Comparison of ENCODE assay signal across 1 cellular context in genomic region chr17:63946440-63947363, GRCh38.
A peak's percentile ranks its signal among the peaks of the same experiment; 100 is the strongest.
TF ChIP-seq lines count a peak whose summit lies in the region.

No MANE protein-coding gene starts in this region.

TF ChIP-seq in GM12878, 131 proteins besides CTCF, POLR2A, EP300 and RAD21:
- TF ChIP-seq BHLHE40 (IDR thresholded peaks at IDR 0.05; ENCODE audit: borderline replicate concordance in 1 of 2, low read depth in 2 of 2, low read length in 1 of 2) = peak in 1 of 2 experiments; percentile 17; a peak in 1 of 4 replicates
- no peak for TF ChIP-seq SUZ12 (IDR thresholded peaks at IDR 0.05; ENCODE audit: unreplicated experiment)
- TF ChIP-seq SP1 (IDR thresholded peaks at IDR 0.05; ENCODE audit: low read depth, low read length) = no peak
- TF ChIP-seq, protein P1, sequence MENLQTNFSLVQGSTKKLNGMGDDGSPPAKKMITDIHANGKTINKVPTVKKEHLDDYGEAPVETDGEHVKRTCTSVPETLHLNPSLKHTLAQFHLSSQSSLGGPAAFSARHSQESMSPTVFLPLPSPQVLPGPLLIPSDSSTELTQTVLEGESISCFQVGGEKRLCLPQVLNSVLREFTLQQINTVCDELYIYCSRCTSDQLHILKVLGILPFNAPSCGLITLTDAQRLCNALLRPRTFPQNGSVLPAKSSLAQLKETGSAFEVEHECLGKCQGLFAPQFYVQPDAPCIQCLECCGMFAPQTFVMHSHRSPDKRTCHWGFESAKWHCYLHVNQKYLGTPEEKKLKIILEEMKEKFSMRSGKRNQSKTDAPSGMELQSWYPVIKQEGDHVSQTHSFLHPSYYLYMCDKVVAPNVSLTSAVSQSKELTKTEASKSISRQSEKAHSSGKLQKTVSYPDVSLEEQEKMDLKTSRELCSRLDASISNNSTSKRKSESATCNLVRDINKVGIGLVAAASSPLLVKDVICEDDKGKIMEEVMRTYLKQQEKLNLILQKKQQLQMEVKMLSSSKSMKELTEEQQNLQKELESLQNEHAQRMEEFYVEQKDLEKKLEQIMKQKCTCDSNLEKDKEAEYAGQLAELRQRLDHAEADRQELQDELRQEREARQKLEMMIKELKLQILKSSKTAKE (IDR thresholded peaks at IDR 0.05; ENCODE audit: low read depth, poor library complexity, severe bottlenecking) = peak; percentile 27
- TF ChIP-seq HDGF (IDR thresholded peaks at IDR 0.05) = peak; percentile 69
- TF ChIP-seq CREB1 (IDR thresholded peaks at IDR 0.05; ENCODE audit: low read depth) = 0 out of 2 replicates have a peak, but pooled peaks have one; percentile 27
- TF ChIP-seq MTA2 (IDR thresholded peaks at IDR 0.05; ENCODE audit: low read depth) = peak; percentile 61; the same call in 1 of the 2 replicates
- TF ChIP-seq ATF7 (IDR thresholded peaks at IDR 0.05; ENCODE audit: low read depth) = peak; percentile 21; the same call in 1 of the 2 replicates
- TF ChIP-seq NFXL1 (IDR thresholded peaks at IDR 0.05; ENCODE audit: borderline replicate concordance) = peak; percentile 51; the same call in 1 of the 2 replicates
- no peak for TF ChIP-seq ZZZ3 (IDR thresholded peaks at IDR 0.05; ENCODE audit: control insufficient read depth, insufficient read length, low read depth)
- no peak for TF ChIP-seq BCL3 (IDR thresholded peaks at IDR 0.05; ENCODE audit: borderline replicate concordance, insufficient read depth, low read depth, low read length, poor library complexity, severe bottlenecking)
- peak; percentile 52; the same call in 1 of the 2 replicates for TF ChIP-seq YY1 (IDR thresholded peaks at IDR 0.05; ENCODE audit: low read depth, low read length)
- no peak for TF ChIP-seq ZBED1 (IDR thresholded peaks at IDR 0.05; ENCODE audit: borderline replicate concordance)
- TF ChIP-seq NR2F1 (conservative IDR thresholded peaks at IDR 0.05) = peak; percentile 82
- no peak for TF ChIP-seq ZNF622 (IDR thresholded peaks at IDR 0.05)
- no peak for TF ChIP-seq MTA3 (IDR thresholded peaks at IDR 0.05; ENCODE audit: borderline replicate concordance, low read length)
- TF ChIP-seq GATAD2B (conservative IDR thresholded peaks at IDR 0.05; ENCODE audit: low read depth) = peak; percentile 72
- 0 out of 2 replicates have a peak, but pooled peaks have one; percentile 19 for TF ChIP-seq RELB (IDR thresholded peaks at IDR 0.05; ENCODE audit: low read depth)
- TF ChIP-seq MEF2B (IDR thresholded peaks at IDR 0.05; ENCODE audit: partially characterized antibody, poor library complexity, severe bottlenecking) = peak; percentile 75
- peak; percentile 84 for TF ChIP-seq PAX5 (IDR thresholded peaks at IDR 0.05; ENCODE audit: borderline replicate concordance, low read depth, low read length)
- peak; percentile 66 for TF ChIP-seq SMARCA5 (IDR thresholded peaks at IDR 0.05)
- peak; percentile 24; the same call in 1 of the 2 replicates for TF ChIP-seq FOXK2 (IDR thresholded peaks at IDR 0.05)
- no peak for TF ChIP-seq KAT2A (conservative IDR thresholded peaks at IDR 0.05; ENCODE audit: control insufficient read depth, low read depth, low read length)
- TF ChIP-seq SPI1 (IDR thresholded peaks at IDR 0.05; ENCODE audit: borderline replicate concordance, insufficient read depth, low read depth, low read length) = peak; percentile 60; the same call in 1 of the 2 replicates
- peak; percentile 26 to 37; a peak in 1 of 4 replicates for TF ChIP-seq IKZF2 (IDR thresholded peaks at IDR 0.05)
- TF ChIP-seq TBL1XR1 (IDR thresholded peaks at IDR 0.05; ENCODE audit: low read depth, low read length) = peak; percentile 6; the same call in 1 of the 2 replicates
- no peak; the same call in 1 of the 2 replicates for TF ChIP-seq IKZF1 (conservative IDR thresholded peaks at IDR 0.05)
- TF ChIP-seq, protein P2, sequence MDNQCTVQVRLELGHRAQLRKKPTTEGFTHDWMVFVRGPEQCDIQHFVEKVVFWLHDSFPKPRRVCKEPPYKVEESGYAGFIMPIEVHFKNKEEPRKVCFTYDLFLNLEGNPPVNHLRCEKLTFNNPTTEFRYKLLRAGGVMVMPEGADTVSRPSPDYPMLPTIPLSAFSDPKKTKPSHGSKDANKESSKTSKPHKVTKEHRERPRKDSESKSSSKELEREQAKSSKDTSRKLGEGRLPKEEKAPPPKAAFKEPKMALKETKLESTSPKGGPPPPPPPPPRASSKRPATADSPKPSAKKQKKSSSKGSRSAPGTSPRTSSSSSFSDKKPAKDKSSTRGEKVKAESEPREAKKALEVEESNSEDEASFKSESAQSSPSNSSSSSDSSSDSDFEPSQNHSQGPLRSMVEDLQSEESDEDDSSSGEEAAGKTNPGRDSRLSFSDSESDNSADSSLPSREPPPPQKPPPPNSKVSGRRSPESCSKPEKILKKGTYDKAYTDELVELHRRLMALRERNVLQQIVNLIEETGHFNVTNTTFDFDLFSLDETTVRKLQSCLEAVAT (IDR thresholded peaks at IDR 0.05) = 0 out of 2 replicates have a peak, but pooled peaks have one; percentile 52
- TF ChIP-seq ZNF217 (IDR thresholded peaks at IDR 0.05) = 0 out of 2 replicates have a peak, but pooled peaks have one; percentile 40
- TF ChIP-seq RUNX3 (IDR thresholded peaks at IDR 0.05; ENCODE audit: low read length) = peak; percentile 47
- peak; percentile 43; the same call in 1 of the 2 replicates for TF ChIP-seq NBN (IDR thresholded peaks at IDR 0.05)
- TF ChIP-seq, protein P3, sequence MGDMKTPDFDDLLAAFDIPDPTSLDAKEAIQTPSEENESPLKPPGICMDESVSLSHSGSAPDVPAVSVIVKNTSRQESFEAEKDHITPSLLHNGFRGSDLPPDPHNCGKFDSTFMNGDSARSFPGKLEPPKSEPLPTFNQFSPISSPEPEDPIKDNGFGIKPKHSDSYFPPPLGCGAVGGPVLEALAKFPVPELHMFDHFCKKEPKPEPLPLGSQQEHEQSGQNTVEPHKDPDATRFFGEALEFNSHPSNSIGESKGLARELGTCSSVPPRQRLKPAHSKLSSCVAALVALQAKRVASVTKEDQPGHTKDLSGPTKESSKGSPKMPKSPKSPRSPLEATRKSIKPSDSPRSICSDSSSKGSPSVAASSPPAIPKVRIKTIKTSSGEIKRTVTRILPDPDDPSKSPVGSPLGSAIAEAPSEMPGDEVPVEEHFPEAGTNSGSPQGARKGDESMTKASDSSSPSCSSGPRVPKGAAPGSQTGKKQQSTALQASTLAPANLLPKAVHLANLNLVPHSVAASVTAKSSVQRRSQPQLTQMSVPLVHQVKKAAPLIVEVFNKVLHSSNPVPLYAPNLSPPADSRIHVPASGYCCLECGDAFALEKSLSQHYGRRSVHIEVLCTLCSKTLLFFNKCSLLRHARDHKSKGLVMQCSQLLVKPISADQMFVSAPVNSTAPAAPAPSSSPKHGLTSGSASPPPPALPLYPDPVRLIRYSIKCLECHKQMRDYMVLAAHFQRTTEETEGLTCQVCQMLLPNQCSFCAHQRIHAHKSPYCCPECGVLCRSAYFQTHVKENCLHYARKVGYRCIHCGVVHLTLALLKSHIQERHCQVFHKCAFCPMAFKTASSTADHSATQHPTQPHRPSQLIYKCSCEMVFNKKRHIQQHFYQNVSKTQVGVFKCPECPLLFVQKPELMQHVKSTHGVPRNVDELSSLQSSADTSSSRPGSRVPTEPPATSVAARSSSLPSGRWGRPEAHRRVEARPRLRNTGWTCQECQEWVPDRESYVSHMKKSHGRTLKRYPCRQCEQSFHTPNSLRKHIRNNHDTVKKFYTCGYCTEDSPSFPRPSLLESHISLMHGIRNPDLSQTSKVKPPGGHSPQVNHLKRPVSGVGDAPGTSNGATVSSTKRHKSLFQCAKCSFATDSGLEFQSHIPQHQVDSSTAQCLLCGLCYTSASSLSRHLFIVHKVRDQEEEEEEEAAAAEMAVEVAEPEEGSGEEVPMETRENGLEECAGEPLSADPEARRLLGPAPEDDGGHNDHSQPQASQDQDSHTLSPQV (IDR thresholded peaks at IDR 0.05) = peak; percentile 54; the same call in 1 of the 2 replicates
- TF ChIP-seq, protein P4, sequence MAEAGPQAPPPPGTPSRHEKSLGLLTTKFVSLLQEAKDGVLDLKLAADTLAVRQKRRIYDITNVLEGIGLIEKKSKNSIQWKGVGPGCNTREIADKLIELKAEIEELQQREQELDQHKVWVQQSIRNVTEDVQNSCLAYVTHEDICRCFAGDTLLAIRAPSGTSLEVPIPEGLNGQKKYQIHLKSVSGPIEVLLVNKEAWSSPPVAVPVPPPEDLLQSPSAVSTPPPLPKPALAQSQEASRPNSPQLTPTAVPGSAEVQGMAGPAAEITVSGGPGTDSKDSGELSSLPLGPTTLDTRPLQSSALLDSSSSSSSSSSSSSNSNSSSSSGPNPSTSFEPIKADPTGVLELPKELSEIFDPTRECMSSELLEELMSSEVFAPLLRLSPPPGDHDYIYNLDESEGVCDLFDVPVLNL (IDR thresholded peaks at IDR 0.05; ENCODE audit: low read depth, low read length) = no peak
- TF ChIP-seq, protein P5, sequence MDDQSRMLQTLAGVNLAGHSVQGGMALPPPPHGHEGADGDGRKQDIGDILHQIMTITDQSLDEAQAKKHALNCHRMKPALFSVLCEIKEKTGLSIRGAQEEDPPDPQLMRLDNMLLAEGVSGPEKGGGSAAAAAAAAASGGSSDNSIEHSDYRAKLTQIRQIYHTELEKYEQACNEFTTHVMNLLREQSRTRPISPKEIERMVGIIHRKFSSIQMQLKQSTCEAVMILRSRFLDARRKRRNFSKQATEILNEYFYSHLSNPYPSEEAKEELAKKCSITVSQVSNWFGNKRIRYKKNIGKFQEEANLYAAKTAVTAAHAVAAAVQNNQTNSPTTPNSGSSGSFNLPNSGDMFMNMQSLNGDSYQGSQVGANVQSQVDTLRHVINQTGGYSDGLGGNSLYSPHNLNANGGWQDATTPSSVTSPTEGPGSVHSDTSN (IDR thresholded peaks at IDR 0.05; ENCODE audit: insufficient replicate concordance, low read depth, low read length) = no peak
- peak; percentile 82 for TF ChIP-seq SMC3 (IDR thresholded peaks at IDR 0.05; ENCODE audit: borderline replicate concordance, low read length)
- TF ChIP-seq, protein P6, sequence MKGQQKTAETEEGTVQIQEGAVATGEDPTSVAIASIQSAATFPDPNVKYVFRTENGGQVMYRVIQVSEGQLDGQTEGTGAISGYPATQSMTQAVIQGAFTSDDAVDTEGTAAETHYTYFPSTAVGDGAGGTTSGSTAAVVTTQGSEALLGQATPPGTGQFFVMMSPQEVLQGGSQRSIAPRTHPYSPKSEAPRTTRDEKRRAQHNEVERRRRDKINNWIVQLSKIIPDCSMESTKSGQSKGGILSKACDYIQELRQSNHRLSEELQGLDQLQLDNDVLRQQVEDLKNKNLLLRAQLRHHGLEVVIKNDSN (IDR thresholded peaks at IDR 0.05; ENCODE audit: borderline replicate concordance, extremely low read length, insufficient read depth, low read depth, low read length) = no peak
- no peak for TF ChIP-seq BCLAF1 (IDR thresholded peaks at IDR 0.05)
- 0 out of 3 replicates have a peak, but pooled peaks have one; percentile 24 for TF ChIP-seq POU2F2 (IDR thresholded peaks at IDR 0.05; ENCODE audit: borderline replicate concordance, low read depth, low read length)
- no peak for TF ChIP-seq CHD1 (IDR thresholded peaks at IDR 0.05; ENCODE audit: low read depth, low read length)
- TF ChIP-seq RBBP5 (conservative IDR thresholded peaks at IDR 0.05) = no peak
